9 cellular contexts compared by ENCODE assay signal in the genomic region with DNA sequence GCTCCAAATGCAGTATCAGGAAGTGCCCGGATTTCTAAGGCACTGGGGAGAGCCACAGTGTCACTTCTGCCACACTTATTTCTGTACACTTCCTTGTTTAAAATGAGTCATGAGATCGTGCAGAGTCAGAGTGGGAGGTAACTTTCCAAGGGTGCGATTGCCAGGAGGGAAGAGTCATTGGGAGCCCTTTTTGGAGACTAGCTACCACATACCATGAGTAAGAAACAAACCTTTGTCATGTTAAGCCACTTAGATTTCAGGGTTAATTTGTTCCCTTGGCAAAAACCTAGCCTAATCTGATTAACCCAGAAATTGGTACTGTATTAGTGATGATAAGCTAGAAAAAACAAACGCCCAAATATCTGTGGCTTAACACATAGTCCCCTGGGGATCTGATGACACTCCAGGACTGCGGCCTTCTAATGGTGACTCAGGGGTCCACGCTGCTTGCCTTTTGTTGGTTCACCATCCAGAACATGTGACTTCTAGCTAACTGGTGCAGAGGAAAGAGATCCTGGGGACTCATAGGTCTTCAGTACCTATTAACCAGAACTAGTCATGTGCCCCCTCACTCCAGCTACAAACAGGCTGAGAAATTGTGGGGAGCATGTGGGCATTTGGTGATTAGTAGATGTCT. TPM values are rescaled to one million over a fixed set of nuclear protein-coding genes. Genes with fewer than 3 reads are reported as not detected.
DNase-seq lines count a peak whose midpoint lies in the region; ATAC-seq, FAIRE-seq and TF ChIP-seq lines count a peak whose summit lies in the region.
"Had no signal": no experiment of that assay in that cellular context is flagged by ENCODE, and none has a peak within 500 bp of the region (broad histone marks: within the 10 kb centered on the region; RNA-seq: fewer than 3 reads in every experiment).

No MANE protein-coding gene starts in this region.

- H3K27me3 ChIP-seq in ACC112 (ENCODE audit: insufficient read depth, low read length) (no peaks in the 10 kb centered on the region), SJCRH30 (no peaks in the 10 kb centered on the region), kidney epithelial cell (ENCODE audit: control insufficient read depth, insufficient read depth, low read length) (no peaks in the 10 kb centered on the region)

- peak overlapping the region; percentile 51 for H2AFZ ChIP-seq in ACC112 (ENCODE audit: low read length, unreplicated experiment)

- peak; percentile 99 for FAIRE-seq in H54 (lab: Jason Lieb, UNC)

- no peaks in the 10 kb centered on the region for H3K79me2 ChIP-seq in ACC112 (ENCODE audit: control insufficient read depth, insufficient read depth, low read length, unreplicated experiment)

- H3K4me1 ChIP-seq in ACC112 (ENCODE audit: control insufficient read depth, insufficient read depth, low read length, unreplicated experiment) (peaks cover 22% of the 10 kb centered on the region), SJCRH30 (peaks cover 16% of the 10 kb centered on the region)

- H3K9me3 Mint-ChIP-seq in endothelial cell (ENCODE audit: unreplicated experiment): no peaks in the 10 kb centered on the region

- H3K4me3 Mint-ChIP-seq in endothelial cell (ENCODE audit: unreplicated experiment): no peak overlapping the region

- DNase-seq in H54 (ENCODE audit: insufficient read length, low spot score) (peak; percentile 83), SJCRH30 (peak; percentile 81 to 92), kidney epithelial cell (ENCODE audit: low read depth) (peak; percentile 88), endothelial cell (ENCODE audit: low spot score) (no peak), pons (ENCODE audit: low spot score) (no peak)
- DNase-seq in activated CD4-positive, alpha-beta T cell treated with anti-CD3 and anti-CD28 coated beads for 48 hours: no peak
- DNase-seq: DND-41 had no signal

- no peak for ATAC-seq in HG03108 (IDR thresholded peaks at IDR 0.05; ENCODE audit: unreplicated experiment)

- H3K27me3 Mint-ChIP-seq in endothelial cell (ENCODE audit: unreplicated experiment): no peaks in the 10 kb centered on the region

- peaks cover 7% of the 10 kb centered on the region; the same call in 1 of the 2 replicates for H3K9me3 ChIP-seq in SJCRH30 (replicated peaks)

- H3K4me1 Mint-ChIP-seq in endothelial cell (ENCODE audit: unreplicated experiment): no peaks in the 10 kb centered on the region

- TF ChIP-seq POLR2A in H54 (IDR thresholded peaks at IDR 0.05; ENCODE audit: low read depth, low read length): no peak

- no peaks in the 10 kb centered on the region for H3K36me3 Mint-ChIP-seq in endothelial cell (ENCODE audit: low read depth, unreplicated experiment)

- H3K36me3 ChIP-seq in ACC112 (ENCODE audit: insufficient read depth, low read length): no peaks in the 10 kb centered on the region
- H3K36me3 ChIP-seq in SJCRH30: no peaks in the 10 kb centered on the region
- H3K36me3 ChIP-seq in kidney epithelial cell (ENCODE audit: control insufficient read depth, insufficient read depth, low read length): no peaks in the 10 kb centered on the region

- H3K27ac ChIP-seq in ACC112 (ENCODE audit: low read depth, low read length) (peak overlapping the region; percentile 87), SJCRH30 (no peak overlapping the region)

- no peak overlapping the region for H3K27ac Mint-ChIP-seq in endothelial cell (ENCODE audit: unreplicated experiment)

- TF ChIP-seq CTCF in kidney epithelial cell (IDR thresholded peaks at IDR 0.05; ENCODE audit: insufficient read depth, low read length, poor library complexity, severe bottlenecking) (no peak), endothelial cell (IDR thresholded peaks at IDR 0.05; ENCODE audit: unreplicated experiment) (no peak)

- H3K4me3 ChIP-seq in ACC112 (ENCODE audit: low read depth, low read length) (peak overlapping the region; percentile 55; the same call in 1 of the 2 replicates), SJCRH30 (no peak overlapping the region), kidney epithelial cell (ENCODE audit: low read depth, low read length) (no peak overlapping the region)

RNA-seq across cellular contexts. Expression of gene TLE1, which starts 48.6 kb away (rescaled TPM):
- 101 and 102 TPM in 2 replicates for total RNA-seq in SJCRH30 (2014; rRNA removed; shearing (Covaris generic))
- 63.5 and 64.1 TPM in 2 replicates for total RNA-seq in kidney epithelial cell
- 79.4 TPM for total RNA-seq in endothelial cell (ENCODE audit: unreplicated experiment)

Comparison
In these comparisons a context has a peak if more than half of its experiments do, and no peak if none do; other contexts are left out.
1. DNase-seq: peak in H54 (single experiment), SJCRH30 (2 of 2) and kidney epithelial cell (single experiment); none in endothelial cell (single experiment), activated CD4-positive, alpha-beta T cell treated with anti-CD3 and anti-CD28 coated beads for 48 hours (single experiment) and pons (single experiment).